Comparison of ENCODE assay signal across 30 cellular contexts in the genomic region with DNA sequence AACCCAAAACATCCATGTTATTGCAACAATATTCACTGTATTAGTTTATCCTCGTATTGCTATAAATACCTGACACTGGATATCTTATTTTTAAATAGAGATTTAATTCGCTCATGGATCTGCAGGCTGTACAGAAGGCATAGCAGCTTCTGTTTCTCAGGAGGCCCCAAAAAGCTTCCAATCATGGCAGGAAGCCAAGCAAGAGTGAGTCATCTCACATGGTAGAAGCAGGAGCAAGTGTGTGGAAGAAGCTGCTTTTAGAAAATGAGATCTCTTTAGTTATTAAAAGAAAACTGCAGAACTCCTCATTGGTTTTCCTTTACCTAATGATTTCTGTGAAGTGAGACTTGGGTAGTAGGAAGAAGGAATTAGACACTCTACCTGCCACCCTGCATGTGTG. TPM values are rescaled to one million over a fixed set of nuclear protein-coding genes. Genes with fewer than 3 reads are reported as not detected.
A peak's percentile ranks its signal among the peaks of the same experiment; 100 is the strongest.
DNase-seq lines count a peak whose midpoint lies in the region; ATAC-seq and TF ChIP-seq lines count a peak whose summit lies in the region.
"Had no signal": no experiment of that assay in that cellular context is flagged by ENCODE, and none has a peak within 500 bp of the region (broad histone marks: within the 10 kb centered on the region; RNA-seq: fewer than 3 reads in every experiment).

No MANE protein-coding gene starts in this region.

- H3K4me1 ChIP-seq in PC-3 (ENCODE audit: insufficient read depth, low read length): no peaks in the 10 kb centered on the region
- H3K4me1 ChIP-seq: BLaER1 treated with 17β-estradiol and CSF1 and Interleukin-3, amounts not matched to agents 10 nM and 100 nM; esophagus muscularis mucosa; gastrocnemius medialis; transverse colon had no signal

- H3K9ac ChIP-seq in PC-3 (ENCODE audit: low read length): no peak overlapping the region
- H3K9ac ChIP-seq: BLaER1 treated with 17β-estradiol and CSF1 and Interleukin-3, amounts not matched to agents 10 nM and 100 nM had no signal

- DNase-seq in Kasumi-1 (lab: John Stamatoyannopoulos, UW) (peak; percentile 22 to 28), PC-3 (peak; percentile 2), choroid plexus epithelial cell (ENCODE audit: low read depth) (peak; percentile 69), myocyte (ENCODE audit: low read depth) (peak; percentile 7), NCI-H345 treated with DMSO at 0.1 percent for 48 hours (lab: John Stamatoyannopoulos, UW; ENCODE audit: unreplicated experiment) (no peak)
- DNase-seq in effector CD4-positive, alpha-beta T cell: no peak
- DNase-seq: activated CD4-positive, alpha-beta T cell treated with anti-CD3 and anti-CD28 coated beads for 36 hours; activated CD8-positive, alpha-beta T cell treated with anti-CD3 and anti-CD28 coated beads, Interleukin-2, amount 10 ng/mL, durations not matched to agents 7 days and 5 days; aorta; cortex of kidney; DMS79; gastrocnemius medialis; GF-D8; GOT3; HFFc6; NCI-H1105 treated with DMSO at 0.1 percent for 48 hours; NCI-H1930; NCI-H2227 treated with DMSO at 0.1 percent for 48 hours; NCI-H526 treated with DMSO at 0.1 percent for 48 hours; ovary; SHP77 treated with DMSO at 0.1 percent for 48 hours; transverse colon had no signal

- intact Hi-C loops in PC-3 (cut with micrococcal nuclease): no loop called here

- H3F3A ChIP-seq in PC-3 (ENCODE audit: low read length, unreplicated experiment): no peaks in the 10 kb centered on the region

- H3K4me3 ChIP-seq in PC-3 (ENCODE audit: low read length): no peak overlapping the region
- no peak overlapping the region for H3K4me3 ChIP-seq in choroid plexus epithelial cell (ENCODE audit: low read depth, low read length)
- H3K4me3 ChIP-seq: BLaER1 treated with 17β-estradiol and CSF1 and Interleukin-3, amounts not matched to agents 10 nM and 100 nM; esophagus muscularis mucosa; gastrocnemius medialis; lung; ovary; skin epidermis; transverse colon had no signal

- no peaks in the 10 kb centered on the region for H3K9me2 ChIP-seq in PC-3 (replicated peaks; ENCODE audit: low read length)

- no peak overlapping the region for H3K27ac ChIP-seq in PC-3 (ENCODE audit: low read length)
- H3K27ac ChIP-seq: BLaER1 treated with 17β-estradiol and CSF1 and Interleukin-3, amounts not matched to agents 10 nM and 100 nM; esophagus muscularis mucosa; gastrocnemius medialis; ovary; skin epidermis; transverse colon had no signal

- CTCF ChIA-PET in PC-3 (lab: Charles Lee): no interaction called here

- no TSS peak for BruUV-seq in PC-3 (replicated peaks; lab: Mats Ljungman, UMichigan)

- TF ChIP-seq CTCF in PC-3 (conservative IDR thresholded peaks at IDR 0.05; ENCODE audit: low read depth, low read length) (no peak), choroid plexus epithelial cell (conservative IDR thresholded peaks at IDR 0.05; ENCODE audit: low read depth, low read length) (no peak)

- no peak overlapping the region for H2AFZ ChIP-seq in PC-3 (ENCODE audit: low read length)

- no peak for ATAC-seq in PC-3
- ATAC-seq in HG03108 (IDR thresholded peaks at IDR 0.05; ENCODE audit: unreplicated experiment): no peak
- ATAC-seq: activated CD4-positive, alpha-beta T cell treated with anti-CD3 and anti-CD28 coated beads for 36 hours; activated CD8-positive, alpha-beta T cell treated with anti-CD3 and anti-CD28 coated beads, Interleukin-2, amount 10 ng/mL, durations not matched to agents 7 days and 5 days; gastrocnemius medialis; Panc1; stimulated activated memory B cell treated with anti-CD40 and anti-IgM and Interleukin-4, amounts not matched to agents 10 μg/mL and 1 μg/mL and 100 μg/mL, for 72 hours had no signal

- no peaks in the 10 kb centered on the region for H3K79me2 ChIP-seq in PC-3 (ENCODE audit: low read length)

- H3K9me3 ChIP-seq in PC-3 (ENCODE audit: low read length): no peaks in the 10 kb centered on the region; the same call in 1 of the 2 replicates
- H3K9me3 ChIP-seq: gastrocnemius medialis had no signal

- POLR2A ChIA-PET in PC-3 (lab: Charles Lee; ENCODE audit: unreplicated experiment): no interaction called here

- H3K27me3 ChIP-seq in PC-3 (ENCODE audit: low read length): no peaks in the 10 kb centered on the region
- H3K27me3 ChIP-seq: BLaER1 treated with 17β-estradiol and CSF1 and Interleukin-3, amounts not matched to agents 10 nM and 100 nM; esophagus muscularis mucosa; gastrocnemius medialis; ovary; transverse colon had no signal

- H3K4me2 ChIP-seq in PC-3 (ENCODE audit: low read length): no peak overlapping the region
- H3K4me2 ChIP-seq: BLaER1 treated with 17β-estradiol and CSF1 and Interleukin-3, amounts not matched to agents 10 nM and 100 nM had no signal

- no peaks in the 10 kb centered on the region for H4K20me1 ChIP-seq in PC-3 (ENCODE audit: low read length)
- H4K20me1 ChIP-seq: BLaER1 treated with 17β-estradiol and CSF1 and Interleukin-3, amounts not matched to agents 10 nM and 100 nM had no signal

- no peaks in the 10 kb centered on the region for H3K36me3 ChIP-seq in PC-3 (ENCODE audit: low read depth, low read length)
- H3K36me3 ChIP-seq: BLaER1 treated with 17β-estradiol and CSF1 and Interleukin-3, amounts not matched to agents 10 nM and 100 nM; esophagus muscularis mucosa; gastrocnemius medialis; ovary; transverse colon had no signal

RNA-seq across cellular contexts. Expression of a gene that starts 16.4 kb away (rescaled TPM):
- total RNA-seq in PC-3 (2014; rRNA removed) (not detected in 2 replicates), myocyte (0.08 TPM in 1 of 2 replicates, not detected in the other)
- 0.04 TPM for polyA plus RNA-seq in myocyte (2012)
- total RNA-seq: activated CD8-positive, alpha-beta T cell treated with anti-CD3 and anti-CD28 coated beads, Interleukin-2, amount 10 ng/mL, durations not matched to agents 7 days and 5 days; activated T-helper 2 cell treated with anti-CD3 and anti-CD28 coated beads, Interferon-gamma antibody, Interleukin-2, Interleukin-4, amounts not matched to agents 10 μg/mL and 5 μg/mL and 100 μg/mL, durations not matched to agents 14 hours and 24 hours and 36 hours; gastrocnemius medialis; HFFc6 had no signal

RNA-seq across cellular contexts. Expression of a gene that starts 48.7 kb away (rescaled TPM):
- total RNA-seq in PC-3 (2014; rRNA removed): 5.4 and 6.5 TPM in 2 replicates
- 8.1 and 8.5 TPM in 2 replicates for total RNA-seq in myocyte
- polyA plus RNA-seq in myocyte (2012): 3.5 TPM

Comparison
In these comparisons a context has a peak if more than half of its experiments do, and no peak if none do; other contexts are left out.
1. DNase-seq: peak in Kasumi-1 (2 of 2), PC-3 (single experiment), choroid plexus epithelial cell (single experiment) and myocyte (single experiment); none in effector CD4-positive, alpha-beta T cell (single experiment) and NCI-H345 treated with DMSO at 0.1 percent for 48 hours (single experiment).